8 cellular contexts compared by ENCODE assay signal in the genomic region with DNA sequence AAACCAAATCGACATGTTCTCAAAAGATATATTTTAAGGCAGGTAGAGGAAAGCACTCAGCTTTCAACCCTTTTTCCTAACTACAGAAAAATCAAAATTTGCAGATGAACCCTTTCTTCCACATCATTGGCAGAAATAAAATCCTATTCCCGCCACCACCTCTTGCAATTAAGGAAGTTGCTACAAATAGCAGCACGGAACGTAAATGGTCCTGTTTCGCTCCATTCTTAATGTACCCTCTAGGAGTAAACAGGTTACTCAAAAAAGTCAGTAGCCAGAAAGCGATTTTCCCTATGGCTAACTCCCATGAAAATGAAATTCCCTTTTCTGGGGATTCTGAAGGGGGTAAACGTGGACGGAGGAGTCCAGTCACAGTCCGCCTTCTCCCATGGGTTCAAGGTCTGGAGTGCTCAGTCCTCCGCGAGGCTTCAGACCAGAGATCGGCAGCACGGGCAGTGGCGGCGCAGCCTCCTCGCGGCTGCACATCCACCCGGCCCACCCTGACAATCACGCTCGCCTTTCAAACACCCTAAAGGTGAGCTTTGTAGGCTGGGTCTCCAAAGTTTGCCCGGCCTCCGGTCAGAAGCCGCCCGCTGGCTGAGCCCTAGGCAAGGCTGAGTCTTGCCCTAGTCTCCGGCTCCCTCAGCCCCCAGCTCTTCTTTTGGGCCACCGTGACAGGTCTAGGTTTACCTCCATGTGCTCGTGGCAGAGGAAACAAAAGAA. TPM values are rescaled to one million over a fixed set of nuclear protein-coding genes. Genes with fewer than 3 reads are reported as not detected.
A peak's percentile ranks its signal among the peaks of the same experiment; 100 is the strongest.
DNase-seq lines count a peak whose midpoint lies in the region.

No MANE protein-coding gene starts in this region.

- H3K4me3 Mint-ChIP-seq in immature natural killer cell = peak overlapping the region; percentile 68 to 84 (median 81)

- no peaks in the 10 kb centered on the region for H3K36me3 Mint-ChIP-seq in immature natural killer cell

- H3K4me1 Mint-ChIP-seq in immature natural killer cell = peaks cover 13 to 35% of the 10 kb centered on the region in 2 donors

- H3K27ac Mint-ChIP-seq in immature natural killer cell = peak overlapping the region; percentile 28 to 73 (median 54)

- no peaks in the 10 kb centered on the region for H3K9me3 Mint-ChIP-seq in immature natural killer cell

- DNase-seq in NCI-H524 (lab: John Stamatoyannopoulos, UW) = peak; percentile 39 to 48
- DNase-seq in NCI-H524 treated with DMSO at 0.1 percent for 48 hours (lab: John Stamatoyannopoulos, UW) = no peak
- DNase-seq in RKO (ENCODE audit: low spot score) = peak; percentile 37
- peak; percentile 27 for DNase-seq in astrocyte of the hippocampus (ENCODE audit: low read depth, low spot score)
- DNase-seq in immature natural killer cell = peak; percentile 10 to 20 (median 16)
- DNase-seq in stimulated activated CD4-positive, alpha-beta T cell treated with anti-CD3 and anti-CD28 coated beads, Interleukin-15, amount 100 ng/mL, for 1 hour (ENCODE audit: low read depth in 1 of 2, low spot score in 1 of 2) = peak; percentile 1 to 6
- DNase-seq in HT-29 (ENCODE audit: low spot score) = no peak
- DNase-seq in cortex of kidney (lab: John Stamatoyannopoulos, UW) = no peak

- H3K27me3 Mint-ChIP-seq in immature natural killer cell (ENCODE audit: low read depth in 3 of 3) = peaks cover 6 to 9% (median 6%) of the 10 kb centered on the region in 3 donors

RNA-seq across cellular contexts. Expression of a gene that starts 1.8 kb away (rescaled TPM):
- polyA plus RNA-seq in immature natural killer cell = 1 to 10 TPM; 1.5 to 3.6 (median 2.9) TPM
- total RNA-seq in HT-29 (2014; rRNA removed; shearing (Covaris generic)) = 0.94 and 1.0 TPM in 2 replicates

RNA-seq across cellular contexts. Expression of a gene that starts 34.2 kb away (rescaled TPM):
- not detected for polyA plus RNA-seq in immature natural killer cell
- not detected in 2 replicates for total RNA-seq in HT-29 (2014; rRNA removed; shearing (Covaris generic))

Comparison
In these comparisons a context has a peak if more than half of its experiments do, and no peak if none do; other contexts are left out.
1. DNase-seq: peak in NCI-H524 (2 of 2), RKO (single experiment), astrocyte of the hippocampus (single experiment), immature natural killer cell (3 of 3) and stimulated activated CD4-positive, alpha-beta T cell treated with anti-CD3 and anti-CD28 coated beads, Interleukin-15, amount 100 ng/mL, for 1 hour (2 of 2); none in NCI-H524 treated with DMSO at 0.1 percent for 48 hours (single experiment), HT-29 (single experiment) and cortex of kidney (single experiment).